Comparison of ENCODE assay signal across 9 cellular contexts in the genomic region with DNA sequence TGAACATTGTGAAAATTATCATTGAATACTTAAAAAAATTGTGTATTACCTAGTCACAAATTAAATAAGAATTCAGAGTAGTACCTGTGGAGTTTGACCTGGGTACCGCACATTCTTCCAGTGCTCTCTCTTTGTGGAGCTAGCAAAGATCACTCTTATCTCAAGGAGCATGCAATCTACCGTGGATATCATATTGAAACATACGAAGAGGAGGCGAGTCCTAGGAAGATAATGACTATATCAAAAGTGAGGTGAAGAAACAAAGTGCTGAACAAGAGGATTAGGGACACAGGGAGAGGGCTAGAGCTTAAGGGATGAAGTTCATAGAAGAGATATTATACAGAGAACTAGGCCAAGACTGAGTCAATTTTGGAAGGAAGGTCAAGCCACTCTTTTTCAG. TPM values are rescaled to one million over a fixed set of nuclear protein-coding genes. Genes with fewer than 3 reads are reported as not detected.
"Had no signal": no experiment of that assay in that cellular context is flagged by ENCODE, and none has a peak within 500 bp of the region (broad histone marks: within the 10 kb centered on the region; RNA-seq: fewer than 3 reads in every experiment).

No MANE protein-coding gene starts in this region.

- FAIRE-seq: G401.6, GM12878, GM12891, GM12892, GM18507, GM19239 had no signal

- DNase-seq: GDM1, GF-D8 had no signal

- ATAC-seq: GM12878 had no signal

- H3K4me3 ChIP-seq: GM12878 had no signal

RNA-seq across cellular contexts. Expression of a gene that starts 55.9 kb away (rescaled TPM):
- total RNA-seq: G401 had no signal
